Comparison of ENCODE assay signal across 8 cellular contexts in the genomic region with DNA sequence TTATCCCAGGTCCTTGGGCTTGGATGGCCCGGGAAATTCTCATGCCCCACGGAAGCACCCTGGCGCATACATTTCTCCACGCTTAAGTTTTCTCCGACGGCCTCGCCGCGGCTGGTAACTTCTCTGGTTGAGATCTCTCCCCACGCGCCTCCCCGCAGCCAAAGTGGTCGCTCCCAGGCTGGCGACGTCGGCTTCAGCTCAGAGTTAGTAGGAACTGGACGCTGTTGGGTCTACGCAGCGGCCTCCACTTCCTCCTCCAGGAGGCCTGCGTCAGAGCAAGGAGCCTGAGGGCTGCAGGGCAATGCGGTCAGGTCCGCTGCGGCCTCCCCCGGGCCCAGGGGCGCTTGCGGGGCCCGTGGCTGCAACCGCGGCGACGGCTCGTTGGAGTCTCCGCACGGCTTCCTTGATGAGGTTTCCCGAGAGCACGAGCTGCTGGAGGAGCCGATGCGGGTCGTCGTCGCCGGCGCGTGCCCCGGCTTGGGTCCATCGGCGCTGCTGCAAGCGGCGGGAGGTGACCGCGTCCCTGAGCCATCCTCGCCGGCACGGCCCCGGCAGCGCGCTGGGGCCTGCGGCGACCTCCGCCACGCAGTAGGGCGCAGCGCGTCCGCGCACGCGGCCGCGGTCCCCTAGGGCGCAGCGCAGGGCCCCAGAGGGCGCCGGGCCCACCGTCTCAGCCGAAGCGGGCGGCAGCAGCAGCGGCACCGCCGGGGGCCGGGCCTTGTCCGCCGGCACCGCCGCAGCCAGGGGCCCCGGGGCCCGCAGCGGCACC. TPM values are rescaled to one million over a fixed set of nuclear protein-coding genes. Genes with fewer than 3 reads are reported as not detected.
A peak's percentile ranks its signal among the peaks of the same experiment; 100 is the strongest.
DNase-seq lines count a peak whose midpoint lies in the region; ATAC-seq, FAIRE-seq and TF ChIP-seq lines count a peak whose summit lies in the region.

No MANE protein-coding gene starts in this region.

- H3K79me2 ChIP-seq in ACC112 (ENCODE audit: control insufficient read depth, insufficient read depth, low read length, unreplicated experiment): peaks cover 14% of the 10 kb centered on the region
- H3K79me2 ChIP-seq in GM12878 (ENCODE audit: control insufficient read depth, insufficient read depth, low read length): no peaks in the 10 kb centered on the region

- POLR2A ChIA-PET in GM12878 (lab: Charles Lee): interaction anchor here (0.6 to 1.8 kb wide), 4 partner anchors 15 to 55 kb away, joined by 3 to 5 read pairs (median 4); partner anchors contain the start of genes ARHGAP19 and FRAT1

- intact Hi-C loops in GM12878 (cut with micrococcal nuclease; ENCODE audit: unreplicated experiment): loop anchor here (5.0 kb wide), 1 partner anchor 41 kb away; the partner anchor contains the start of gene ARHGAP19

- peak overlapping the region; percentile 70; the same call in 1 of the 2 replicates for H3K27ac ChIP-seq in ACC112 (ENCODE audit: low read depth, low read length)
- H3K27ac ChIP-seq in SJCRH30: peak overlapping the region; percentile 62
- no peak overlapping the region for H3K27ac ChIP-seq in GM12878 (ENCODE audit: control insufficient read depth, insufficient read depth)
- peak overlapping the region; percentile 85 to 96 for H3K27ac ChIP-seq in small intestine (ENCODE audit: low read depth in 1 of 2, low read length in 1 of 2)

- peak overlapping the region; percentile 88 for H3K4me2 ChIP-seq in GM12878 (ENCODE audit: control insufficient read depth, insufficient read depth)

- H3K4me1 ChIP-seq in ACC112 (ENCODE audit: control insufficient read depth, insufficient read depth, low read length, unreplicated experiment) (peaks cover 12% of the 10 kb centered on the region), SJCRH30 (peaks cover 7% of the 10 kb centered on the region), GM12878 (ENCODE audit: control insufficient read depth, insufficient read depth, low read length) (peaks cover 5% of the 10 kb centered on the region; the same call in 1 of the 2 replicates), small intestine (ENCODE audit: control insufficient read depth in 2 of 2, insufficient read depth in 1 of 2, low read depth in 1 of 2, low read length in 1 of 2) (peaks cover 0 to 5% of the 10 kb centered on the region in 2 donors)

- no peaks in the 10 kb centered on the region for H3K36me3 ChIP-seq in ACC112 (ENCODE audit: insufficient read depth, low read length)
- no peaks in the 10 kb centered on the region for H3K36me3 ChIP-seq in SJCRH30
- H3K36me3 ChIP-seq in GM12878 (ENCODE audit: control insufficient read depth in 2 of 2, insufficient read depth in 2 of 2, low read length in 1 of 2): no peaks in the 10 kb centered on the region
- no peaks in the 10 kb centered on the region for H3K36me3 ChIP-seq in small intestine (ENCODE audit: control insufficient read depth in 2 of 2, insufficient read depth in 2 of 2, low read length in 2 of 2)

- TF ChIP-seq CTCF in GM12878 (IDR thresholded peaks at IDR 0.05 in 2 of 3, conservative IDR thresholded peaks at IDR 0.05 in 1 of 3; ENCODE audit: control insufficient read depth in 2 of 3, extremely low read depth in 1 of 3, insufficient read depth in 1 of 3, low read depth in 3 of 3, low read length in 3 of 3): no peak

- H3K27me3 ChIP-seq in ACC112 (ENCODE audit: insufficient read depth, low read length) (peaks cover 26% of the 10 kb centered on the region), SJCRH30 (0 out of 2 replicates have a peak, but pooled peaks cover 3% of the 10 kb centered on the region), GM12878 (replicated peaks in 1 of 2; ENCODE audit: control insufficient read depth in 2 of 2, insufficient read depth in 2 of 2, low read length in 1 of 2) (peaks cover 0 to 9% of the 10 kb centered on the region in 2 experiments; a peak in 1 of 4 replicates), small intestine (ENCODE audit: control insufficient read depth in 2 of 2, insufficient read depth in 2 of 2, low read length in 2 of 2) (no peaks in the 10 kb centered on the region)

- CTCF ChIA-PET in GM12878 (lab: Yijun Ruan, JAX): interaction anchor here (0.8 to 4.0 kb wide), 10 partner anchors 8 to 308 kb away, joined by 3 to 29 read pairs (median 3); no protein-coding TSS in a partner anchor

- TF ChIP-seq EP300 in GM12878 (IDR thresholded peaks at IDR 0.05; ENCODE audit: borderline replicate concordance in 1 of 2, control insufficient read depth in 1 of 2, low read depth in 2 of 2, low read length in 2 of 2): no peak

- no peaks in the 10 kb centered on the region for H3K9me3 ChIP-seq in SJCRH30 (replicated peaks)
- H3K9me3 ChIP-seq in GM12878 (replicated peaks; ENCODE audit: control insufficient read depth, insufficient read depth, low read length): no peaks in the 10 kb centered on the region
- no peaks in the 10 kb centered on the region for H3K9me3 ChIP-seq in small intestine (ENCODE audit: control insufficient read depth, low read depth)

- SMC1A ChIA-PET in GM12878 (lab: Charles Lee; ENCODE audit: uncharacterized antibody, unreplicated experiment): interaction anchor here (0.7 to 3.4 kb wide), 7 partner anchors 10 to 70 kb away, joined by 3 to 17 read pairs (median 3); no protein-coding TSS in a partner anchor

- peak overlapping the region; percentile 47 for H3K9ac ChIP-seq in GM12878 (ENCODE audit: control insufficient read depth, insufficient read depth, low read length)

- no peaks in the 10 kb centered on the region; the same call in 1 of the 2 replicates for H4K20me1 ChIP-seq in GM12878 (ENCODE audit: control insufficient read depth, insufficient read depth)

- in situ Hi-C loops in GM12878 (cut with MboI): no loop called here

- ATAC-seq in GM18517 (IDR thresholded peaks at IDR 0.05; ENCODE audit: unreplicated experiment) (peak; percentile 22), HG03066 (IDR thresholded peaks at IDR 0.05; ENCODE audit: low read depth, unreplicated experiment) (peak; percentile 22), GM12878 (peak; percentile 45)

- under 1% methylated on average over 62 of the region's 89 CpGs for WGBS in GM12878 (ENCODE audit: insufficient coverage, insufficient replicate concordance, low lambda C conversion rate, missing lambda C conversion rate)
- 1% methylated on average over 37 to 89 of the region's 89 CpGs for WGBS in small intestine, 3 donors

- RAD21 ChIA-PET in GM12878 (lab: Charles Lee; ENCODE audit: unreplicated experiment): interaction anchor here (1.2 to 2.9 kb wide), 2 partner anchors 10 to 55 kb away, joined by 3 to 14 read pairs; no protein-coding TSS in a partner anchor

- H3K4me3 ChIP-seq in ACC112 (ENCODE audit: low read depth, low read length) (peak overlapping the region; percentile 88), SJCRH30 (peak overlapping the region; percentile 95), GM12878 (peak overlapping the region; percentile 89), small intestine (ENCODE audit: low read depth in 1 of 2, low read length in 2 of 2) (peak overlapping the region; percentile 81 to 98)

- no TSS peak for BruUV-seq in GM12878 (replicated peaks; lab: Mats Ljungman, UMichigan)

- DNase-seq in SJCRH30: peak; percentile 55 to 68
- no peak for DNase-seq in GM12878 (ENCODE audit: low read depth, low spot score)
- peak; percentile 37 for DNase-seq in iPS-NIHi11 (ENCODE audit: low spot score)
- peak; percentile 65 for DNase-seq in small intestine
- no peak for DNase-seq in NCI-H1694 (lab: John Stamatoyannopoulos, UW)

- TF ChIP-seq POLR2A in GM12878 (IDR thresholded peaks at IDR 0.05; ENCODE audit: low read depth, low read length): no peak

- H2AFZ ChIP-seq in ACC112 (ENCODE audit: low read length, unreplicated experiment) (peak overlapping the region; percentile 86), GM12878 (ENCODE audit: control insufficient read depth, low read depth, low read length) (peak overlapping the region; percentile 62)

- no peak for TF ChIP-seq RAD21 in GM12878 (IDR thresholded peaks at IDR 0.05; ENCODE audit: insufficient read depth, low read depth, low read length)

- FAIRE-seq in GM12878 (lab: Jason Lieb, UNC) (no peak), small intestine (lab: Jason Lieb, UNC) (no peak)

RNA-seq across cellular contexts. Expression of gene FRAT2, which starts 0.7 kb away (rescaled TPM):
- 17.8 and 21.6 TPM in 2 replicates for total RNA-seq in SJCRH30 (2014; rRNA removed; shearing (Covaris generic))
- total RNA-seq in GM12878 (2013; cell fraction: nucleolus; rRNA removed): 5.0 TPM in 2 replicates
- 5.0 and 5.9 TPM in 2 replicates for total RNA-seq in GM12878 (2014; rRNA removed)
- 3.5 and 4.1 TPM in 2 replicates for total RNA-seq in GM12878 (2014; rRNA removed; fragmentation: Illumina TruSeq; extraction: Trizol)
- 5.2 and 5.6 TPM in 2 replicates for total RNA-seq in GM12878 (2021)
- polyA plus RNA-seq in GM12878 (2011; ENCODE audit: low read depth): 1.2 TPM
- polyA plus RNA-seq in GM12878 (2011; rRNA removed): 3.9 and 4.4 TPM in 2 replicates
- polyA plus RNA-seq in GM12878 (2011; cell fraction: cytosol; rRNA removed): 4.3 and 4.4 TPM in 2 replicates
- polyA plus RNA-seq in GM12878 (2011; cell fraction: nucleus; rRNA removed): 2.6 and 4.1 TPM in 2 replicates
- polyA plus RNA-seq in GM12878 (2012): 2.5 TPM in 2 replicates
- polyA plus RNA-seq in GM12878 (2014; fragmentation: Illumina TruSeq; extraction: Trizol): 2.9 and 3.8 TPM in 2 replicates
- 1 to 10 TPM in 1 of 2 experiments, under 1 TPM in 1; 0.69 to 1.8 TPM for polyA plus RNA-seq in GM12878 (2014; fragmentation: Nextera tagmentation; extraction: Ambion mirVana)
- polyA plus RNA-seq in GM12878 (2014; rRNA removed): 4.4 and 5.0 TPM in 2 replicates
- polyA plus RNA-seq in GM12878 (2016; fragmentation: Nextera tagmentation; extraction: Ambion mirVana): 1 to 10 TPM; 1.3 to 2.2 TPM
- polyA minus RNA-seq in GM12878 (2011; rRNA and poly(A)+ RNA removed): 1.8 and 2.6 TPM in 2 replicates
- 2.0 TPM in 2 replicates for polyA minus RNA-seq in GM12878 (2011; cell fraction: cytosol; rRNA and poly(A)+ RNA removed)
- polyA minus RNA-seq in GM12878 (2011; cell fraction: nucleus; rRNA and poly(A)+ RNA removed): 1.7 and 3.3 TPM in 2 replicates
- 10 to 100 TPM; 23.2 to 38.2 (median 32.5) TPM for polyA plus RNA-seq in small intestine

RNA-seq across cellular contexts. Expression of gene FRAT1, which starts 14.7 kb away (rescaled TPM):
- total RNA-seq in SJCRH30 (2014; rRNA removed; shearing (Covaris generic)): 2.1 and 2.7 TPM in 2 replicates
- total RNA-seq in GM12878 (2013; cell fraction: nucleolus; rRNA removed): 0.94 and 1.3 TPM in 2 replicates
- total RNA-seq in GM12878 (2014; rRNA removed) (0.44 and 0.73 TPM in 2 replicates), GM12878 (2014; rRNA removed; fragmentation: Illumina TruSeq; extraction: Trizol) (0.28 and 0.36 TPM in 2 replicates), GM12878 (2021) (0.56 and 0.67 TPM in 2 replicates)
- not detected for polyA plus RNA-seq in GM12878 (2011; ENCODE audit: low read depth)
- polyA plus RNA-seq in GM12878 (2011; rRNA removed) (0.19 and 0.20 TPM in 2 replicates), GM12878 (2014; fragmentation: Illumina TruSeq; extraction: Trizol) (0.13 TPM in 1 of 2 replicates, not detected in the other), GM12878 (2014; fragmentation: Nextera tagmentation; extraction: Ambion mirVana) (under 1 TPM; 0.07 to 0.08 TPM), GM12878 (2014; rRNA removed) (0.19 and 0.65 TPM in 2 replicates), GM12878 (2016; fragmentation: Nextera tagmentation; extraction: Ambion mirVana) (under 1 TPM; 0.11 to 0.32 TPM), small intestine (1 to 10 TPM; 3.8 to 6.1 (median 5.6) TPM)
- polyA plus RNA-seq in GM12878 (2011; cell fraction: cytosol; rRNA removed): 0.20 and 0.21 TPM in 2 replicates
- polyA plus RNA-seq in GM12878 (2011; cell fraction: nucleus; rRNA removed): 0.30 and 0.32 TPM in 2 replicates
- polyA plus RNA-seq in GM12878 (2012): 0.62 and 0.70 TPM in 2 replicates
- 0.22 and 0.31 TPM in 2 replicates for polyA minus RNA-seq in GM12878 (2011; rRNA and poly(A)+ RNA removed)
- polyA minus RNA-seq in GM12878 (2011; cell fraction: cytosol; rRNA and poly(A)+ RNA removed): 0.40 and 0.62 TPM in 2 replicates
- 0.48 and 1.1 TPM in 2 replicates for polyA minus RNA-seq in GM12878 (2011; cell fraction: nucleus; rRNA and poly(A)+ RNA removed)

RNA-seq across cellular contexts. Expression of gene ARHGAP19, which starts 41.3 kb away (rescaled TPM):
- total RNA-seq in SJCRH30 (2014; rRNA removed; shearing (Covaris generic)): 29.2 and 32.3 TPM in 2 replicates
- 27.1 and 29.8 TPM in 2 replicates for total RNA-seq in GM12878 (2013; cell fraction: nucleolus; rRNA removed)
- total RNA-seq in GM12878 (2014; rRNA removed): 19.6 and 23.9 TPM in 2 replicates
- total RNA-seq in GM12878 (2014; rRNA removed; fragmentation: Illumina TruSeq; extraction: Trizol): 29.0 and 29.8 TPM in 2 replicates
- 30.8 and 32.2 TPM in 2 replicates for total RNA-seq in GM12878 (2021)
- polyA plus RNA-seq in GM12878 (2011; ENCODE audit: low read depth): 13.1 TPM
- 40.7 and 53.1 TPM in 2 replicates for polyA plus RNA-seq in GM12878 (2011; rRNA removed)
- polyA plus RNA-seq in GM12878 (2011; cell fraction: cytosol; rRNA removed): 17.5 and 23.3 TPM in 2 replicates
- polyA plus RNA-seq in GM12878 (2011; cell fraction: nucleus; rRNA removed): 23.6 and 24.4 TPM in 2 replicates
- 17.2 and 19.6 TPM in 2 replicates for polyA plus RNA-seq in GM12878 (2012)
- polyA plus RNA-seq in GM12878 (2014; fragmentation: Illumina TruSeq; extraction: Trizol): 31.7 and 39.4 TPM in 2 replicates
- polyA plus RNA-seq in GM12878 (2014; fragmentation: Nextera tagmentation; extraction: Ambion mirVana): 10 to 100 TPM; 13.3 to 16.1 TPM
- polyA plus RNA-seq in GM12878 (2014; rRNA removed): 18.3 and 21.8 TPM in 2 replicates
- 10 to 100 TPM; 22.3 to 22.9 TPM for polyA plus RNA-seq in GM12878 (2016; fragmentation: Nextera tagmentation; extraction: Ambion mirVana)
- polyA minus RNA-seq in GM12878 (2011; rRNA and poly(A)+ RNA removed): 26.5 and 29.2 TPM in 2 replicates
- 9.6 and 11.1 TPM in 2 replicates for polyA minus RNA-seq in GM12878 (2011; cell fraction: cytosol; rRNA and poly(A)+ RNA removed)
- 9.1 and 9.9 TPM in 2 replicates for polyA minus RNA-seq in GM12878 (2011; cell fraction: nucleus; rRNA and poly(A)+ RNA removed)
- polyA plus RNA-seq in small intestine: 1 to 10 TPM; 2.2 to 5.0 (median 2.5) TPM

Comparison
In these comparisons a context has a peak if more than half of its experiments do, and no peak if none do; other contexts are left out.
1. DNase-seq: peak in SJCRH30 (2 of 2), iPS-NIHi11 (single experiment) and small intestine (single experiment); none in GM12878 (single experiment) and NCI-H1694 (single experiment).
2. Peak in every context shown above with its lines, with median percentiles within 50 percentile points of each other: H3K4me3 ChIP-seq and ATAC-seq.